ENCODE assay signal across 11 cellular contexts in genomic region chr10:133087679-133088523, GRCh38. TPM values are rescaled to one million over a fixed set of nuclear protein-coding genes. Genes with fewer than 3 reads are reported as not detected.
DNase-seq lines count a peak whose midpoint lies in the region; ATAC-seq, FAIRE-seq and TF ChIP-seq lines count a peak whose summit lies in the region.
"Had no signal": no experiment of that assay in that cellular context is flagged by ENCODE, and none has a peak within 500 bp of the region (broad histone marks: within the 10 kb centered on the region; RNA-seq: fewer than 3 reads in every experiment).

Gene ADGRA1, plus strand, starts transcription at chr10:133087924. Its CDS starts 986 bp downstream, at chr10:133088910.

- H3K4me1 ChIP-seq in heart right ventricle (peaks cover 0 to 9% (median 0%) of the 10 kb centered on the region in 9 donors), astrocyte (ENCODE audit: insufficient read depth, low read length) (no peaks in the 10 kb centered on the region), testis (no peaks in the 10 kb centered on the region)

- no peaks in the 10 kb centered on the region for H3K9me3 ChIP-seq in heart right ventricle
- H3K9me3 ChIP-seq in astrocyte (ENCODE audit: insufficient read depth, low read depth, low read length), result no peaks in the 10 kb centered on the region
- no peaks in the 10 kb centered on the region for H3K9me3 ChIP-seq in testis
- H3K9me3 ChIP-seq: thoracic aorta had no signal

- H3K27me3 ChIP-seq in heart right ventricle, result peaks cover 34 to 93% (median 82%) of the 10 kb centered on the region in 7 donors
- H3K27me3 ChIP-seq in astrocyte (ENCODE audit: insufficient read depth, low read length), result peaks cover 19% of the 10 kb centered on the region
- no peaks in the 10 kb centered on the region for H3K27me3 ChIP-seq in testis

- 1% methylated on average over 83 to 114 of the region's 114 CpGs for WGBS in heart right ventricle, 2 donors
- WGBS in testis, 2 donors, result 1% methylated on average over 39 to 79 of the region's 114 CpGs

- H2AFZ ChIP-seq in astrocyte (ENCODE audit: low read depth, low read length), result no peak within 1 kb of the TSS

- no peak within 1 kb of the TSS for H3K4me2 ChIP-seq in astrocyte (ENCODE audit: low read length)

- intact Hi-C loops in heart right ventricle (cut with DNase I) (no loop called here), Right ventricle myocardium inferior (cut with DNase I) (no loop called here), testis (cut with DNase I; ENCODE audit: low total_unique reads) (no loop called here)

- H3K4me3 ChIP-seq in heart right ventricle (peak within 1 kb of the TSS in 7 of 10 donors; percentile 12 to 38 (median 26)), astrocyte (ENCODE audit: insufficient read depth, low read depth, low read length) (no peak within 1 kb of the TSS), testis (peak within 1 kb of the TSS; percentile 9 to 34)
- H3K4me3 ChIP-seq: thoracic aorta had no signal

- H3K36me3 Mint-ChIP-seq in astrocyte (ENCODE audit: low read depth, unreplicated experiment), result no peaks in the 10 kb centered on the region

- ATAC-seq in heart right ventricle (no peak), Right ventricle myocardium inferior (no peak), GM18909 (IDR thresholded peaks at IDR 0.05; ENCODE audit: poor library complexity, unreplicated experiment) (no peak)

- H3K27ac ChIP-seq in heart right ventricle, result no peak within 1 kb of the TSS
- H3K27ac ChIP-seq in astrocyte (ENCODE audit: low read depth, low read length), result no peak within 1 kb of the TSS
- no peak within 1 kb of the TSS for H3K27ac ChIP-seq in testis
- H3K27ac ChIP-seq: thoracic aorta had no signal

- peaks cover 52% of the 10 kb centered on the region for H3K27me3 Mint-ChIP-seq in astrocyte (ENCODE audit: low read depth, unreplicated experiment)

- H3K79me2 ChIP-seq in astrocyte (ENCODE audit: insufficient read depth, low read length), result no peaks in the 10 kb centered on the region

- no peaks in the 10 kb centered on the region for H3K36me3 ChIP-seq in heart right ventricle
- H3K36me3 ChIP-seq in astrocyte (ENCODE audit: insufficient read depth, low read length), result no peaks in the 10 kb centered on the region
- no peaks in the 10 kb centered on the region for H3K36me3 ChIP-seq in testis (ENCODE audit: low read depth, missing control alignments)
- H3K36me3 ChIP-seq: thoracic aorta had no signal

- no peak for FAIRE-seq in astrocyte (lab: Jason Lieb, UNC)

- H4K20me1 ChIP-seq in astrocyte (ENCODE audit: insufficient read depth, low read length), result no peaks in the 10 kb centered on the region

- no peak within 1 kb of the TSS for H3K9ac ChIP-seq in astrocyte (ENCODE audit: low read length)

- no peak for TF ChIP-seq POLR2A in testis (IDR thresholded peaks at IDR 0.05)

- no peak for DNase-seq in heart right ventricle
- no peak for DNase-seq in Right ventricle myocardium inferior (ENCODE audit: missing footprints)
- DNase-seq in astrocyte (ENCODE audit: low read depth), result no peak
- peak; percentile 83 for DNase-seq in left kidney (ENCODE audit: low read depth, low spot score)
- DNase-seq in testis, result peak; percentile 23
- DNase-seq in NCI-H1694 treated with DMSO at 0.1 percent for 48 hours (lab: John Stamatoyannopoulos, UW), result no peak
- DNase-seq in MV-4-11 (lab: John Stamatoyannopoulos, UW), result no peak
- DNase-seq: NCI-H226 had no signal

- H3K4me3 Mint-ChIP-seq in astrocyte (ENCODE audit: unreplicated experiment), result peak within 1 kb of the TSS; percentile 47

- TF ChIP-seq CTCF in heart right ventricle (IDR thresholded peaks at IDR 0.05) (no peak), astrocyte (IDR thresholded peaks at IDR 0.05; ENCODE audit: insufficient read depth, low read depth, low read length) (no peak), testis (IDR thresholded peaks at IDR 0.05) (no peak)

- no peak within 1 kb of the TSS for H3K27ac Mint-ChIP-seq in astrocyte (ENCODE audit: unreplicated experiment)

- peaks cover 2% of the 10 kb centered on the region for H3K4me1 Mint-ChIP-seq in astrocyte (ENCODE audit: low read depth, unreplicated experiment)

- H3K9me3 Mint-ChIP-seq in astrocyte (ENCODE audit: unreplicated experiment), result peaks cover 1% of the 10 kb centered on the region

RNA-seq across cellular contexts. Expression of gene ADGRA1, which starts in this region (rescaled TPM):
- total RNA-seq in heart right ventricle, result under 1 TPM in 5 of 10 donors, not detected in 5; 0.09 to 0.21 (median 0.11) TPM
- under 1 TPM in 1 of 2 donors, not detected in 1; under 0.01 TPM for polyA plus RNA-seq in heart right ventricle
- total RNA-seq in Right ventricle myocardium inferior, result not detected
- total RNA-seq in astrocyte, result not detected in 2 replicates
- total RNA-seq in testis, result 1 to 10 TPM; 1.1 to 1.4 TPM
- polyA plus RNA-seq in testis (ENCODE audit: insufficient read depth, low read depth, low replicate concordance), result 0.95 TPM
- total RNA-seq: T-helper 1 cell treated with Interleukin-12 subunit alpha and Interleukin-12 subunit beta and Interleukin-4 antibody, amounts not matched to agents 30 ng/mL and 1 ng/mL, for 36 hours; thoracic aorta had no signal

Comparison
In these comparisons a context has a peak if more than half of its experiments do, and no peak if none do; other contexts are left out.
1. DNase-seq: peak in left kidney (single experiment) and testis (single experiment); none in heart right ventricle (0 of 2), Right ventricle myocardium inferior (single experiment), astrocyte (single experiment), NCI-H1694 treated with DMSO at 0.1 percent for 48 hours (single experiment) and MV-4-11 (single experiment).